ENCODE assay signal across 20 cellular contexts in genomic region chr16:31807086-31807485, GRCh38.
DNase-seq lines count a peak whose midpoint lies in the region; ATAC-seq, FAIRE-seq and TF ChIP-seq lines count a peak whose summit lies in the region.
"Had no signal": no experiment of that assay in that cellular context is flagged by ENCODE, and none has a peak within 500 bp of the region (broad histone marks: within the 10 kb centered on the region; RNA-seq: fewer than 3 reads in every experiment).

No MANE protein-coding gene starts in this region.

- TF ChIP-seq CTCF in A549 (IDR thresholded peaks at IDR 0.05) = no peak
- no peak for TF ChIP-seq CTCF in IMR-90 (conservative IDR thresholded peaks at IDR 0.05; ENCODE audit: low read depth, low read length)

- H2BK20ac ChIP-seq in IMR-90 (ENCODE audit: low read depth, low read length) = no peak overlapping the region

- H3K4ac ChIP-seq in IMR-90 (ENCODE audit: low read depth, low read length) = no peak overlapping the region

- no peak overlapping the region for H4K8ac ChIP-seq in IMR-90 (ENCODE audit: low read depth in 2 of 2, low read length in 2 of 2)

- no peak overlapping the region for H3K14ac ChIP-seq in IMR-90 (replicated peaks; ENCODE audit: low read depth, low read length)

- H4K5ac ChIP-seq in IMR-90 (ENCODE audit: low read depth, low read length) = no peak overlapping the region

- H3K9ac ChIP-seq in IMR-90 (ENCODE audit: low read depth, low read length) = no peak overlapping the region
- H3K9ac ChIP-seq: BLaER1 treated with 17β-estradiol and CSF1 and Interleukin-3, amounts not matched to agents 10 nM and 100 nM had no signal

- POLR2A ChIA-PET in A549 (lab: Yijun Ruan, JAX) (no interaction called here), IMR-90 (lab: Charles Lee; ENCODE audit: unreplicated experiment) (no interaction called here)

- BruUV-seq in IMR-90 (replicated peaks; lab: Mats Ljungman, UMichigan) = no TSS peak

- CTCF ChIA-PET in A549 (lab: Yijun Ruan, JAX) = no interaction called here
- CTCF ChIA-PET in IMR-90 (lab: Yijun Ruan, JAX) = interaction anchor here (0.6 kb wide), 1 partner anchor 28 kb away, joined by 3 read pairs; no protein-coding TSS in a partner anchor

- no peak overlapping the region for H2AK5ac ChIP-seq in IMR-90 (ENCODE audit: low read depth, low read length)

- FAIRE-seq in A549 (lab: Jason Lieb, UNC) (no peak), islet of Langerhans (lab: Jason Lieb, UNC) (peak; percentile 79)
- FAIRE-seq: A204.1, D721Med, G401.6, GM12891, GM19239 had no signal

- H2BK120ac ChIP-seq in IMR-90 (ENCODE audit: low read depth, low read length) = no peak overlapping the region

- H2AK9ac ChIP-seq in IMR-90 (replicated peaks; ENCODE audit: low read depth, low read length, poor library complexity) = no peak overlapping the region

- no peak overlapping the region for H2AFZ ChIP-seq in IMR-90 (replicated peaks; ENCODE audit: low read length, poor library complexity)

- no peaks in the 10 kb centered on the region for H3K27me3 ChIP-seq in IMR-90 (ENCODE audit: control insufficient read depth, insufficient read depth, low read length)
- H3K27me3 ChIP-seq: BLaER1 treated with 17β-estradiol and CSF1 and Interleukin-3, amounts not matched to agents 10 nM and 100 nM had no signal

- no peak overlapping the region for H3K23ac ChIP-seq in IMR-90 (ENCODE audit: low read depth, low read length)

- intact Hi-C loops in IMR-90 (cut with micrococcal nuclease) = no loop called here

- H3K9me3 ChIP-seq in A549 (no peaks in the 10 kb centered on the region), IMR-90 (ENCODE audit: control insufficient read depth, insufficient read depth, low read length) (no peaks in the 10 kb centered on the region)
- H3K9me3 ChIP-seq: Caco-2 had no signal

- 6% methylated on average over 3 of the region's 3 CpGs for WGBS in A549 (ENCODE audit: missing lambda C conversion rate)
- no CpG with 5 or more reads among the region's 3 CpGs for WGBS in IMR-90 (ENCODE audit: extremely low coverage in 2 of 2, insufficient read length in 1 of 2), 2 experiments

- H4K91ac ChIP-seq in IMR-90 (ENCODE audit: insufficient read depth, low read depth, low read length) = no peak overlapping the region

- no peak overlapping the region for H2BK5ac ChIP-seq in IMR-90 (ENCODE audit: low read depth, low read length, poor library complexity, severe bottlenecking)

- H3K4me1 ChIP-seq in A549 (no peaks in the 10 kb centered on the region), IMR-90 (ENCODE audit: control insufficient read depth, insufficient read depth, low read length) (no peaks in the 10 kb centered on the region)
- H3K4me1 ChIP-seq: Caco-2 had no signal

- H3K79me1 ChIP-seq in IMR-90 (ENCODE audit: low read depth in 1 of 2, low read length in 2 of 2) = no peaks in the 10 kb centered on the region

- dilution Hi-C loops in IMR-90 (cut with HindIII; ENCODE audit: low sequenced_read_pairs, unreplicated experiment) = no loop called here

- no peak for TF ChIP-seq EP300 in A549 (IDR thresholded peaks at IDR 0.05)

- DNase-seq in A549 (ENCODE audit: low read depth in 1 of 2, low spot score in 1 of 2) = no peak
- no peak for DNase-seq in IMR-90
- DNase-seq in NCI-H187 (lab: John Stamatoyannopoulos, UW) = no peak
- DNase-seq: 8988T; AML-193; Caco-2; Calu3; CD4-positive, alpha-beta T cell; CD8-positive, alpha-beta T cell; DMS79 treated with DMSO at 0.1 percent for 48 hours; GF-D8 had no signal

- no peak overlapping the region for H2BK15ac ChIP-seq in IMR-90 (ENCODE audit: low read depth, low read length)

- TF ChIP-seq POLR2A in A549 (IDR thresholded peaks at IDR 0.05; ENCODE audit: low read length) (no peak), IMR-90 (IDR thresholded peaks at IDR 0.05; ENCODE audit: low read depth, low read length) (no peak)

- no peaks in the 10 kb centered on the region for H3K36me3 ChIP-seq in IMR-90 (ENCODE audit: control insufficient read depth, insufficient read depth, low read length)
- H3K36me3 ChIP-seq: BLaER1 treated with 17β-estradiol and CSF1 and Interleukin-3, amounts not matched to agents 10 nM and 100 nM had no signal

- in situ Hi-C loops in IMR-90 (cut with MboI; ENCODE audit: low sequenced_read_pairs) = no loop called here

- H3K4me3 ChIP-seq in A549 = no peak overlapping the region
- no peak overlapping the region for H3K4me3 ChIP-seq in IMR-90 (ENCODE audit: insufficient read depth, low read depth, low read length)

- H3K56ac ChIP-seq in IMR-90 (ENCODE audit: extremely low read depth, insufficient read depth, low read length) = no peak overlapping the region

- TF ChIP-seq RAD21 in A549 (conservative IDR thresholded peaks at IDR 0.05 in 1 of 2, IDR thresholded peaks at IDR 0.05 in 1 of 2) = no peak
- no peak for TF ChIP-seq RAD21 in IMR-90 (IDR thresholded peaks at IDR 0.05; ENCODE audit: low read length)

- H3K4me2 ChIP-seq in A549 (no peak overlapping the region), IMR-90 (ENCODE audit: low read depth, low read length) (no peak overlapping the region)

- ATAC-seq in A549 (no peak), IMR-90 (ENCODE audit: low read depth) (no peak), GM21825 (IDR thresholded peaks at IDR 0.05; ENCODE audit: unreplicated experiment) (no peak)
- ATAC-seq: CD8-positive, alpha-beta T cell had no signal

- no peaks in the 10 kb centered on the region for H3K9me1 ChIP-seq in IMR-90 (ENCODE audit: insufficient read depth, low read length)

- H3K27ac ChIP-seq in A549 (no peak overlapping the region), IMR-90 (ENCODE audit: insufficient read depth, low read length) (no peak overlapping the region)
- H3K27ac ChIP-seq: C4-2B had no signal

- H4K20me1 ChIP-seq in IMR-90 (ENCODE audit: insufficient read depth, low read length) = no peaks in the 10 kb centered on the region
- H4K20me1 ChIP-seq: BLaER1 treated with 17β-estradiol and CSF1 and Interleukin-3, amounts not matched to agents 10 nM and 100 nM had no signal

- H3K18ac ChIP-seq in IMR-90 (ENCODE audit: low read depth, low read length) = no peak overlapping the region

TF ChIP-seq in A549, 52 proteins besides CTCF, POLR2A, EP300 and RAD21:
- TF ChIP-seq GATA3 (IDR thresholded peaks at IDR 0.05; ENCODE audit: borderline replicate concordance) = no peak
- no peak for TF ChIP-seq MAZ (IDR thresholded peaks at IDR 0.05; ENCODE audit: borderline replicate concordance, low read depth, low read length)
- peak; percentile 50 for TF ChIP-seq MAFK (IDR thresholded peaks at IDR 0.05; ENCODE audit: partially characterized antibody)
TF ChIP-seq in A549: peak in this region for 1.

TF ChIP-seq in IMR-90, 13 proteins besides CTCF, POLR2A, EP300 and RAD21:
- TF ChIP-seq MAFK (IDR thresholded peaks at IDR 0.05; ENCODE audit: low read depth, low read length) (peak; percentile 45), RCOR1 (IDR thresholded peaks at IDR 0.05; ENCODE audit: insufficient replicate concordance, low read length) (no peak)
